8 cellular contexts compared by ENCODE assay signal in the genomic region with DNA sequence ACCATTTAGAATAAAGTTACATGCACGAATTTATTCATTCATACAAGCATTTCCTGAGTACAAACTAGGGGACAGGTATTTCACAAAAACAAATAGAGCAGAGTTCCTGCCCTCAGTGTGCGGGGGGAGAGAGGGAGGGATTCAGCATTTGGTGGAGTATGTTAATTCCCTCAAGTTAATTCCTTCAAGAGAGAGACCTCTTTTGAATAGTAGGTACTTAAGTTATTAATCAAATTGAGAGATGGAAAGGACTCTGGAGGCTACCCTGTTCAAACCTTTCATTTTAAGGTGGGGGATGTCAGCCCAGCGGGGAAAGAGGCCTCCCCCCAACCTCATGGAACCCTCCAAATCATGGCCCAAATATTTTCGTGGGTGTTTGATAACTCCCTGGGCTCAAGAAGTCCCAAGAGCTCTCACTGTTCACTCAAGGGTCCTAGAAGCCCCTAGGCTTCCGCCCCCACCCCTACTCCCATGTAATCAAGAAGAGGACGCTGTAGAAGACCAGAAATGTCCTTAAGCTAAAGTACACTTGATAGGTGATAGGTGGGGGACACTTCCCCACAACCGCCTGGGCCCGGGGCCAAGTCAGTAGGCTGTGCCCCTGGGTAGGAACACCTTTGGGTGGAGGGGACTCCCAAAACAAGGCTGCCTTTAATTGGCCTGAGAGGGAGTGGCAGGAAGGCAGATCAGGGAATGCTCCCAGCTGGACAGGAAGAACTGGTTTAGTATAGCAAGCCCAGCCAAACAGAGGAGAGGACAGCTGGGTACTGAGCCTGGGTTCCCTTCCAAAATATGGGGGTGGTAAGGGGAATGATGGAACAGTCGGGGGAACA. TPM values are rescaled to one million over a fixed set of nuclear protein-coding genes. Genes with fewer than 3 reads are reported as not detected.
DNase-seq lines count a peak whose midpoint lies in the region; ATAC-seq, FAIRE-seq and TF ChIP-seq lines count a peak whose summit lies in the region.

No MANE protein-coding gene starts in this region.

- peaks cover 78% of the 10 kb centered on the region for H3K79me2 ChIP-seq in astrocyte (ENCODE audit: insufficient read depth, low read length)

- no peaks in the 10 kb centered on the region for H3K9me3 Mint-ChIP-seq in activated CD8-positive, alpha-beta T cell treated with anti-CD3 and anti-CD28 coated beads for 36 hours
- no peaks in the 10 kb centered on the region for H3K9me3 Mint-ChIP-seq in activated CD8-positive, alpha-beta T cell treated with anti-CD3 and anti-CD28 coated beads, Interleukin-2, amount 10 ng/mL, durations not matched to agents 7 days and 5 days (ENCODE audit: insufficient read depth)
- H3K9me3 Mint-ChIP-seq in astrocyte (ENCODE audit: unreplicated experiment) = no peaks in the 10 kb centered on the region

- peak overlapping the region; percentile 95 for H3K4me2 ChIP-seq in astrocyte (ENCODE audit: low read length)

- H3K4me1 ChIP-seq in astrocyte (ENCODE audit: insufficient read depth, low read length) (peaks cover 69% of the 10 kb centered on the region), tibial artery (peaks cover 0 to 83% (median 67%) of the 10 kb centered on the region in 4 donors)

- ATAC-seq in activated CD8-positive, alpha-beta T cell treated with anti-CD3 and anti-CD28 coated beads for 36 hours = no peak
- no peak for ATAC-seq in activated CD8-positive, alpha-beta T cell treated with anti-CD3 and anti-CD28 coated beads, Interleukin-2, amount 10 ng/mL, durations not matched to agents 7 days and 5 days
- ATAC-seq in left lobe of liver (peak; percentile 15), HG03280 (IDR thresholded peaks at IDR 0.05; ENCODE audit: unreplicated experiment) (no peak)

- H3K4me3 Mint-ChIP-seq in activated CD8-positive, alpha-beta T cell treated with anti-CD3 and anti-CD28 coated beads for 36 hours = peak overlapping the region; percentile 79
- no peak overlapping the region for H3K4me3 Mint-ChIP-seq in activated CD8-positive, alpha-beta T cell treated with anti-CD3 and anti-CD28 coated beads, Interleukin-2, amount 10 ng/mL, durations not matched to agents 7 days and 5 days
- peak overlapping the region; percentile 97 for H3K4me3 Mint-ChIP-seq in astrocyte (ENCODE audit: unreplicated experiment)

- no peak for FAIRE-seq in astrocyte (lab: Jason Lieb, UNC)

- peak overlapping the region; percentile 99 for H3K9ac ChIP-seq in astrocyte (ENCODE audit: low read length)

- H3K4me1 Mint-ChIP-seq in activated CD8-positive, alpha-beta T cell treated with anti-CD3 and anti-CD28 coated beads for 36 hours (ENCODE audit: low read depth) = peaks cover 46% of the 10 kb centered on the region
- H3K4me1 Mint-ChIP-seq in activated CD8-positive, alpha-beta T cell treated with anti-CD3 and anti-CD28 coated beads, Interleukin-2, amount 10 ng/mL, durations not matched to agents 7 days and 5 days (ENCODE audit: low read depth) = peaks cover 36% of the 10 kb centered on the region
- peaks cover 62% of the 10 kb centered on the region for H3K4me1 Mint-ChIP-seq in astrocyte (ENCODE audit: low read depth, unreplicated experiment)

- no peak overlapping the region for H3K27ac Mint-ChIP-seq in activated CD8-positive, alpha-beta T cell treated with anti-CD3 and anti-CD28 coated beads for 36 hours
- no peak overlapping the region for H3K27ac Mint-ChIP-seq in activated CD8-positive, alpha-beta T cell treated with anti-CD3 and anti-CD28 coated beads, Interleukin-2, amount 10 ng/mL, durations not matched to agents 7 days and 5 days
- H3K27ac Mint-ChIP-seq in astrocyte (ENCODE audit: unreplicated experiment) = peak overlapping the region; percentile 89

- H3K27me3 ChIP-seq in astrocyte (ENCODE audit: insufficient read depth, low read length) = no peaks in the 10 kb centered on the region
- no peaks in the 10 kb centered on the region for H3K27me3 ChIP-seq in tibial artery

- CTCF ChIA-PET in activated CD8-positive, alpha-beta T cell treated with anti-CD3 and anti-CD28 coated beads for 36 hours (lab: Charles Lee) = interaction anchor here (1.5 to 4.5 kb wide), 3 partner anchors 10 to 92 kb away, joined by 4 to 20 read pairs (median 12); no protein-coding TSS in a partner anchor
- CTCF ChIA-PET in activated CD8-positive, alpha-beta T cell treated with anti-CD3 and anti-CD28 coated beads, Interleukin-2, amount 10 ng/mL, durations not matched to agents 7 days and 5 days (lab: Charles Lee) = interaction anchor here (1.3 to 3.7 kb wide), 4 partner anchors 9 to 92 kb away, joined by 6 to 17 read pairs (median 12); a partner anchor contains a TSS

- intact Hi-C loops in activated CD8-positive, alpha-beta T cell treated with anti-CD3 and anti-CD28 coated beads for 36 hours (cut with micrococcal nuclease) = no loop called here
- intact Hi-C loops in tibial artery (cut with DNase I; ENCODE audit: low total_unique reads) = loop anchor here (10.0 kb wide), 1 partner anchor 1161 kb away; a partner anchor contains a TSS

- H3K36me3 Mint-ChIP-seq in activated CD8-positive, alpha-beta T cell treated with anti-CD3 and anti-CD28 coated beads for 36 hours (ENCODE audit: low read depth) = peaks cover 9% of the 10 kb centered on the region
- no peaks in the 10 kb centered on the region for H3K36me3 Mint-ChIP-seq in activated CD8-positive, alpha-beta T cell treated with anti-CD3 and anti-CD28 coated beads, Interleukin-2, amount 10 ng/mL, durations not matched to agents 7 days and 5 days (ENCODE audit: low read depth)
- peaks cover 1% of the 10 kb centered on the region for H3K36me3 Mint-ChIP-seq in astrocyte (ENCODE audit: low read depth, unreplicated experiment)

- H4K20me1 ChIP-seq in astrocyte (ENCODE audit: insufficient read depth, low read length) = peaks cover 50% of the 10 kb centered on the region

- H3K27me3 Mint-ChIP-seq in activated CD8-positive, alpha-beta T cell treated with anti-CD3 and anti-CD28 coated beads for 36 hours = peaks cover 2% of the 10 kb centered on the region
- no peaks in the 10 kb centered on the region for H3K27me3 Mint-ChIP-seq in activated CD8-positive, alpha-beta T cell treated with anti-CD3 and anti-CD28 coated beads, Interleukin-2, amount 10 ng/mL, durations not matched to agents 7 days and 5 days (ENCODE audit: low read depth)
- H3K27me3 Mint-ChIP-seq in astrocyte (ENCODE audit: low read depth, unreplicated experiment) = no peaks in the 10 kb centered on the region

- H2AFZ ChIP-seq in astrocyte (ENCODE audit: low read depth, low read length) = no peak overlapping the region

- H3K9me3 ChIP-seq in astrocyte (ENCODE audit: insufficient read depth, low read depth, low read length) = no peaks in the 10 kb centered on the region
- H3K9me3 ChIP-seq in tibial artery = no peaks in the 10 kb centered on the region

- no peak for TF ChIP-seq CTCF in activated CD8-positive, alpha-beta T cell treated with anti-CD3 and anti-CD28 coated beads for 36 hours (IDR thresholded peaks at IDR 0.05)
- TF ChIP-seq CTCF in astrocyte (IDR thresholded peaks at IDR 0.05; ENCODE audit: insufficient read depth, low read depth, low read length) (no peak), tibial artery (IDR thresholded peaks at IDR 0.05) (no peak)

- H3K36me3 ChIP-seq in astrocyte (ENCODE audit: insufficient read depth, low read length) = peaks cover 1% of the 10 kb centered on the region
- peaks cover 0 to 6% (median 0%) of the 10 kb centered on the region in 3 donors for H3K36me3 ChIP-seq in tibial artery

- H3K4me3 ChIP-seq in astrocyte (ENCODE audit: insufficient read depth, low read depth, low read length) = peak overlapping the region; percentile 92
- H3K4me3 ChIP-seq in tibial artery = peak overlapping the region; percentile 82 to 84

- POLR2A ChIA-PET in activated CD8-positive, alpha-beta T cell treated with anti-CD3 and anti-CD28 coated beads for 36 hours (lab: Charles Lee) = interaction anchor here (0.7 to 3.9 kb wide), 3 partner anchors 9 to 179 kb away, joined by 3 to 20 read pairs (median 5); no protein-coding TSS in a partner anchor
- POLR2A ChIA-PET in activated CD8-positive, alpha-beta T cell treated with anti-CD3 and anti-CD28 coated beads, Interleukin-2, amount 10 ng/mL, durations not matched to agents 7 days and 5 days (lab: Charles Lee) = interaction anchor here (1.2 kb wide), 1 partner anchor 74 kb away, joined by 3 read pairs; no protein-coding TSS in a partner anchor

- no peak for DNase-seq in activated CD8-positive, alpha-beta T cell treated with anti-CD3 and anti-CD28 coated beads for 36 hours
- DNase-seq in activated CD8-positive, alpha-beta T cell treated with anti-CD3 and anti-CD28 coated beads, Interleukin-2, amount 10 ng/mL, durations not matched to agents 7 days and 5 days = no peak
- DNase-seq in astrocyte (ENCODE audit: low read depth) (no peak), left lobe of liver (ENCODE audit: low spot score) (peak; percentile 68), tibial artery (peak in 1 of 2 donors; percentile 65), COLO829 (ENCODE audit: low spot score) (no peak), DMS114 treated with DMSO at 0.1 percent for 48 hours (lab: John Stamatoyannopoulos, UW; ENCODE audit: unreplicated experiment) (no peak)

- H3K27ac ChIP-seq in astrocyte (ENCODE audit: low read depth, low read length) (peak overlapping the region; percentile 93), tibial artery (peak overlapping the region; percentile 86 to 98)

RNA-seq across cellular contexts. Expression of a gene that starts 2.9 kb away (rescaled TPM):
- total RNA-seq in activated CD8-positive, alpha-beta T cell treated with anti-CD3 and anti-CD28 coated beads for 36 hours = 10 to 100 TPM; 21.1 to 22.0 TPM
- total RNA-seq in activated CD8-positive, alpha-beta T cell treated with anti-CD3 and anti-CD28 coated beads, Interleukin-2, amount 10 ng/mL, durations not matched to agents 7 days and 5 days = 1 to 10 TPM; 6.6 to 6.7 TPM
- total RNA-seq in astrocyte (125 and 135 TPM in 2 replicates), left lobe of liver (89.3 TPM)

RNA-seq across cellular contexts. Expression of a gene that starts 17.6 kb away (rescaled TPM):
- total RNA-seq in activated CD8-positive, alpha-beta T cell treated with anti-CD3 and anti-CD28 coated beads for 36 hours = 10 to 100 TPM; 19.6 to 20.7 TPM
- total RNA-seq in activated CD8-positive, alpha-beta T cell treated with anti-CD3 and anti-CD28 coated beads, Interleukin-2, amount 10 ng/mL, durations not matched to agents 7 days and 5 days = 10 to 100 TPM; 28.0 to 30.8 TPM
- total RNA-seq in astrocyte = 20.4 and 25.2 TPM in 2 replicates
- total RNA-seq in left lobe of liver = 16.9 TPM

RNA-seq across cellular contexts. Expression of a gene that starts 32.8 kb away (rescaled TPM):
- total RNA-seq in activated CD8-positive, alpha-beta T cell treated with anti-CD3 and anti-CD28 coated beads for 36 hours = under 1 TPM in 1 of 2 experiments, not detected in 1; 0.29 TPM
- total RNA-seq in activated CD8-positive, alpha-beta T cell treated with anti-CD3 and anti-CD28 coated beads, Interleukin-2, amount 10 ng/mL, durations not matched to agents 7 days and 5 days = under 1 TPM in 1 of 2 experiments, not detected in 1; 0.16 TPM
- total RNA-seq in astrocyte (not detected in 2 replicates), left lobe of liver (not detected)

RNA-seq across cellular contexts. Expression of a gene that starts 37.2 kb away (rescaled TPM):
- total RNA-seq in activated CD8-positive, alpha-beta T cell treated with anti-CD3 and anti-CD28 coated beads for 36 hours = 1 to 10 TPM in 1 of 2 experiments, under 1 TPM in 1; 0.74 to 1.2 TPM
- total RNA-seq in activated CD8-positive, alpha-beta T cell treated with anti-CD3 and anti-CD28 coated beads, Interleukin-2, amount 10 ng/mL, durations not matched to agents 7 days and 5 days = under 1 TPM in 1 of 2 experiments, not detected in 1; 0.39 TPM
- total RNA-seq in astrocyte (0.19 and 0.20 TPM in 2 replicates), left lobe of liver (not detected)

RNA-seq across cellular contexts. Expression of a gene that starts 38.7 kb away (rescaled TPM):
- total RNA-seq in activated CD8-positive, alpha-beta T cell treated with anti-CD3 and anti-CD28 coated beads for 36 hours = not detected
- not detected for total RNA-seq in activated CD8-positive, alpha-beta T cell treated with anti-CD3 and anti-CD28 coated beads, Interleukin-2, amount 10 ng/mL, durations not matched to agents 7 days and 5 days
- total RNA-seq in astrocyte (not detected in 2 replicates), left lobe of liver (0.23 TPM)
